In the genomic region with DNA sequence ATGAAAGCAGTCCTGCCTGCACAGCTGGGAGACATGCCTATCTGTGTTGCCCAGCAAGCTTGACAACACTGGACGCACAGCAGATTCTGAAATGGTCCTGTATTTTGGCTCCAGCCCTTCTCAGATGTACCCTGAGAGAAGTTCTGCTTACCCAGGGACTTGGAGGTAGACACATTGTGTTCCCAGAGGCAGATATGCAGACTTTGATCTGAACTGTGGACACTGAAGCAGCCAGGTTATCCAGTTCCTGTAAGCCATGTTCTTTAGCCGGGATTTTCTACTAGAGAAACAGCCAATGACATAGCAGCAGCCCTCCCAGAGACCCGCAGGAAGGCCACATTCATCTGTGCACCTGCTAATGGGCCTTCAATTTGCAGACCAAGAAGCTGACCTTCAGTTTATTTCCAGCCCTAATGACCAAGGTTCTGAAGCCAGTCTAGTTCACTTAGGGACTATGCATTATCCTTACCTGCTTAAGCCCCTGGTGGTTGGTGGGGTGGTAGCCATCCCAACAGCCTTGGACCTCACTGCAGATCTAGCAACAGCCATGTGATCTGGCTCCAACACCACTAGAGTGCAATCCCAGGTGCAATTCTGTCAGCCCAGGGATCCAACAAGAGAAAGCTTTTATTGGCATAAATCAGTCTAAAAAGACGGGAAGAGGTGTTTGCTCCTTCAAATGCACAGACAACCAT, we compare ENCODE assay signal across 17 cellular contexts.
DNase-seq lines count a peak whose midpoint lies in the region; ATAC-seq and TF ChIP-seq lines count a peak whose summit lies in the region.
"Had no signal": no experiment of that assay in that cellular context is flagged by ENCODE, and none has a peak within 500 bp of the region (broad histone marks: within the 10 kb centered on the region; RNA-seq: fewer than 3 reads in every experiment).

No MANE protein-coding gene starts in this region.

- H3K4me3 Mint-ChIP-seq in H9: no peak overlapping the region
- H3K4me3 Mint-ChIP-seq in endodermal cell: no peak overlapping the region
- H3K4me3 Mint-ChIP-seq: CD8-positive, alpha-beta memory T cell had no signal

- H4K91ac ChIP-seq in H9 (ENCODE audit: insufficient read length, low read depth, low read length): no peak overlapping the region

- H4K8ac ChIP-seq in H9 (replicated peaks; ENCODE audit: insufficient read length, low read depth, low read length): no peak overlapping the region

- no peaks in the 10 kb centered on the region for H3K79me2 ChIP-seq in H9 (ENCODE audit: insufficient read depth, low read length)

- no peak overlapping the region for H2BK12ac ChIP-seq in H9 (ENCODE audit: insufficient read length, low read depth, low read length)

- no peak overlapping the region for H2BK120ac ChIP-seq in H9 (ENCODE audit: low read depth, low read length, poor library complexity, severe bottlenecking)

- H3K23ac ChIP-seq in H9 (ENCODE audit: insufficient read length, low read depth, low read length): no peak overlapping the region

- H3K4me3 ChIP-seq in endodermal cell (ENCODE audit: low read length) (no peak overlapping the region), liver (ENCODE audit: low read depth in 1 of 3, low read length in 3 of 3) (no peak overlapping the region)
- H3K4me3 ChIP-seq: A549, K562 had no signal

- H2BK15ac ChIP-seq in H9 (ENCODE audit: low read depth, low read length): no peak overlapping the region

- H2BK20ac ChIP-seq in H9 (ENCODE audit: low read depth, low read length, poor library complexity, severe bottlenecking): no peak overlapping the region

- H3K4ac ChIP-seq in H9 (ENCODE audit: low read depth, low read length): no peak overlapping the region

- no peak overlapping the region for H2BK5ac ChIP-seq in H9 (ENCODE audit: insufficient read length, low read length)

- no peak overlapping the region for H3K4me2 ChIP-seq in H9 (ENCODE audit: insufficient read depth, insufficient read length, low read length)
- H3K4me2 ChIP-seq: A549 had no signal

- no CpG with 5 or more reads among the region's 4 CpGs for WGBS in H9 (ENCODE audit: extremely low coverage, insufficient read length, low lambda C conversion rate)
- 89 to 90% methylated on average over 3 to 4 of the region's 4 CpGs for WGBS in endodermal cell (ENCODE audit: insufficient coverage in 1 of 2, insufficient read length in 1 of 2), 2 experiments
- WGBS in liver: 72% methylated on average over 4 of the region's 4 CpGs

- H3T11ph ChIP-seq in H9 (ENCODE audit: low read length): no peak overlapping the region

- no peak overlapping the region for H2AK5ac ChIP-seq in H9 (ENCODE audit: insufficient read length, low read length)

- H3K27me3 ChIP-seq in H9 (ENCODE audit: insufficient read depth, low read length): no peaks in the 10 kb centered on the region
- no peaks in the 10 kb centered on the region for H3K27me3 ChIP-seq in endodermal cell (ENCODE audit: control insufficient read depth, insufficient read depth, low read length, poor library complexity, severe bottlenecking)
- no peaks in the 10 kb centered on the region for H3K27me3 ChIP-seq in liver (ENCODE audit: control insufficient read depth in 4 of 4, insufficient read depth in 4 of 4, low read length in 3 of 4)
- H3K27me3 ChIP-seq: BE2C had no signal

- H2AFZ ChIP-seq in H9 (ENCODE audit: low read length): no peak overlapping the region

- H3K4me1 Mint-ChIP-seq in H9 (no peaks in the 10 kb centered on the region), endodermal cell (no peaks in the 10 kb centered on the region)
- H3K4me1 Mint-ChIP-seq: CD8-positive, alpha-beta memory T cell had no signal

- H3K36me3 Mint-ChIP-seq in H9 (ENCODE audit: insufficient read depth in 1 of 3, low read depth in 3 of 3): 0 out of 7 replicates have a peak, but pooled peaks cover 0 to 3% (median 0%) of the 10 kb centered on the region in 3 experiments
- no peaks in the 10 kb centered on the region for H3K36me3 Mint-ChIP-seq in endodermal cell (ENCODE audit: low read depth)
- H3K36me3 Mint-ChIP-seq: CD8-positive, alpha-beta memory T cell had no signal

- H3K4me1 ChIP-seq in H9 (ENCODE audit: insufficient read depth, low read length) (no peaks in the 10 kb centered on the region), endodermal cell (ENCODE audit: control insufficient read depth, insufficient read depth, low read length) (no peaks in the 10 kb centered on the region), liver (ENCODE audit: control insufficient read depth in 4 of 4, insufficient read depth in 4 of 4, low read length in 3 of 4) (peaks cover 0 to 5% (median 1%) of the 10 kb centered on the region in 4 donors)
- H3K4me1 ChIP-seq: A549, BE2C, Caco-2 had no signal

- H3K9ac ChIP-seq in H9 (ENCODE audit: extremely low read depth, insufficient read length, low read length) (no peak overlapping the region), endodermal cell (ENCODE audit: extremely low read depth, low read length, poor library complexity, severe bottlenecking) (no peak overlapping the region), liver (ENCODE audit: low read depth in 1 of 2, low read length in 2 of 2) (no peak overlapping the region)

- no peaks in the 10 kb centered on the region for H3K79me1 ChIP-seq in H9 (ENCODE audit: insufficient read depth, low read depth, low read length, poor library complexity, severe bottlenecking)

- ATAC-seq in HG02763 (IDR thresholded peaks at IDR 0.05; ENCODE audit: unreplicated experiment) (no peak), GM21390 (IDR thresholded peaks at IDR 0.05; ENCODE audit: unreplicated experiment) (no peak)
- ATAC-seq: A549, K562 had no signal

- H3K23me2 ChIP-seq in H9 (ENCODE audit: insufficient read length, low read depth, low read length, poor library complexity, severe bottlenecking): no peaks in the 10 kb centered on the region

- H3K27ac Mint-ChIP-seq in H9 (no peak overlapping the region), endodermal cell (no peak overlapping the region)
- H3K27ac Mint-ChIP-seq: CD8-positive, alpha-beta memory T cell had no signal

- TF ChIP-seq RAD21 in liver (IDR thresholded peaks at IDR 0.05): no peak

- H4K20me1 ChIP-seq in H9 (ENCODE audit: control insufficient read depth, insufficient read depth, insufficient read length): no peaks in the 10 kb centered on the region

- H3K27me3 Mint-ChIP-seq in H9 (ENCODE audit: low read depth) (no peaks in the 10 kb centered on the region; the same call in 1 of the 2 replicates), endodermal cell (ENCODE audit: insufficient read depth) (no peaks in the 10 kb centered on the region)
- H3K27me3 Mint-ChIP-seq: CD8-positive, alpha-beta memory T cell had no signal

- H4K5ac ChIP-seq in H9 (ENCODE audit: insufficient read length, low read depth, low read length): no peak overlapping the region

- DNase-seq in H9: no peak
- DNase-seq in endodermal cell: peak; percentile 49
- no peak for DNase-seq in HuH-7.5 (ENCODE audit: low spot score)
- DNase-seq in substantia nigra (lab: John Stamatoyannopoulos, UW): no peak
- DNase-seq: BE2C; Caco-2; CD8-positive, alpha-beta memory T cell; DMS53; GF-D8; GOT3; HCEC 1CT; Karpas-422 had no signal

- H3K56ac ChIP-seq in H9 (ENCODE audit: insufficient read length, low read depth, low read length): no peak overlapping the region

- H3K9me3 ChIP-seq in H9 (ENCODE audit: control insufficient read depth, low read depth, low read length) (no peaks in the 10 kb centered on the region), endodermal cell (ENCODE audit: control insufficient read depth, low read length) (peaks cover 22% of the 10 kb centered on the region), liver (ENCODE audit: control insufficient read depth in 4 of 4, low read length in 3 of 4) (no peaks in the 10 kb centered on the region)
- H3K9me3 ChIP-seq: A549, BE2C, Caco-2 had no signal

- H3K9me3 Mint-ChIP-seq in H9: peaks cover 9 to 11% of the 10 kb centered on the region in 2 experiments
- H3K9me3 Mint-ChIP-seq in endodermal cell: peaks cover 24% of the 10 kb centered on the region

- no peak overlapping the region for H3K18ac ChIP-seq in H9 (ENCODE audit: insufficient read length, low read depth, low read length)

- H3K27ac ChIP-seq in H9 (ENCODE audit: insufficient read length, low read depth, low read length) (no peak overlapping the region), endodermal cell (ENCODE audit: low read depth, low read length) (no peak overlapping the region), liver (ENCODE audit: low read depth in 1 of 2, low read length in 2 of 2) (no peak overlapping the region), substantia nigra (ENCODE audit: low read depth, low read length, poor library complexity, severe bottlenecking) (no peak overlapping the region)
- H3K27ac ChIP-seq: A549 had no signal

- no peak overlapping the region for H3K14ac ChIP-seq in H9 (ENCODE audit: insufficient read depth, low read length)

- no peaks in the 10 kb centered on the region for H3K36me3 ChIP-seq in endodermal cell (ENCODE audit: control insufficient read depth, insufficient read depth, low read length)
- H3K36me3 ChIP-seq in liver (ENCODE audit: control insufficient read depth in 4 of 4, insufficient read depth in 3 of 4, low read depth in 1 of 4, low read length in 3 of 4): no peaks in the 10 kb centered on the region
- H3K36me3 ChIP-seq: BE2C had no signal

- TF ChIP-seq CTCF in H9 (conservative IDR thresholded peaks at IDR 0.05): 0 out of 3 replicates have a peak, but pooled peaks have one; percentile 15
- peak; percentile 44 for TF ChIP-seq CTCF in endodermal cell (conservative IDR thresholded peaks at IDR 0.05)
- TF ChIP-seq CTCF in liver (IDR thresholded peaks at IDR 0.05; ENCODE audit: low read depth, low read length, missing input control): no peak

TF ChIP-seq in liver, 16 proteins besides CTCF, POLR2A, EP300 and RAD21 (continues in another document):
- no peak for TF ChIP-seq EGR1 (IDR thresholded peaks at IDR 0.05; ENCODE audit: low read depth in 2 of 2)
- TF ChIP-seq HNF4A (conservative IDR thresholded peaks at IDR 0.05): peak; percentile 83 to 87
- no peak for TF ChIP-seq NR2F2 (IDR thresholded peaks at IDR 0.05)
